ENCODE assay signal across 18 cellular contexts in genomic region chr4:24234288-24234848, GRCh38.
"Had no signal": no experiment of that assay in that cellular context is flagged by ENCODE, and none has a peak within 500 bp of the region (broad histone marks: within the 10 kb centered on the region; RNA-seq: fewer than 3 reads in every experiment).

No MANE protein-coding gene starts in this region.

- H3K27ac ChIP-seq: epithelial cell of prostate, esophagus muscularis mucosa, lower lobe of right lung, neutrophil, suprapubic skin, thyroid gland, upper lobe of left lung, uterus had no signal

- ATAC-seq: effector memory CD8-positive, alpha-beta T cell; left lobe of liver; lower lobe of right lung; stimulated activated effector memory CD8-positive, alpha-beta T cell treated with anti-CD3 and anti-CD28 coated beads, Interleukin-12 subunit alpha, Interleukin-12 subunit beta, amount 100 ng/mL, for 72 hours; stimulated activated naive CD8-positive, alpha-beta T cell treated with anti-CD3 and anti-CD28 coated beads, Interleukin-15, Interleukin-2, amounts not matched to agents 100 U/mL and 50 U/mL, for 24 hours had no signal

- H3K27me3 ChIP-seq: esophagus muscularis mucosa, neutrophil, suprapubic skin, thyroid gland, upper lobe of left lung, uterus had no signal

- H3K36me3 ChIP-seq: esophagus muscularis mucosa, lower lobe of right lung, neutrophil, suprapubic skin, thyroid gland, upper lobe of left lung, uterus had no signal

- H3K9me3 ChIP-seq: esophagus muscularis mucosa, lower lobe of right lung, neutrophil, suprapubic skin, thyroid gland, upper lobe of left lung, uterus had no signal

- H3K4me1 ChIP-seq: esophagus muscularis mucosa, lower lobe of right lung, thyroid gland, upper lobe of left lung, uterus had no signal

- DNase-seq: effector memory CD8-positive, alpha-beta T cell; hypothalamus; kidney glomerular epithelial cell; lower lobe of right lung; naive B cell; nephron progenitor cell; stimulated activated CD4-positive, alpha-beta T cell treated with anti-CD3 and anti-CD28 coated beads, Interleukin-4, amount 100 ng/mL, for 1 hour; stimulated activated CD8-positive, alpha-beta memory T cell treated with anti-CD3 and anti-CD28 coated beads, Interleukin-4, amount 100 ng/mL, for 48 hours; stimulated activated naive CD8-positive, alpha-beta T cell treated with anti-CD3 and anti-CD28 coated beads, Interleukin-15, Interleukin-2, amounts not matched to agents 100 U/mL and 50 U/mL, for 24 hours; thyroid gland; upper lobe of left lung; uterus had no signal

- H3K4me3 ChIP-seq: esophagus muscularis mucosa, lower lobe of right lung, suprapubic skin, thyroid gland, upper lobe of left lung, uterus had no signal
